In genomic region chr3:127479449-127479848, GRCh38 we compare ENCODE assay signal across 23 cellular contexts.
DNase-seq lines count a peak whose midpoint lies in the region; ATAC-seq and TF ChIP-seq lines count a peak whose summit lies in the region.
"Had no signal": no experiment of that assay in that cellular context is flagged by ENCODE, and none has a peak within 500 bp of the region (broad histone marks: within the 10 kb centered on the region; RNA-seq: fewer than 3 reads in every experiment).

No MANE protein-coding gene starts in this region.

- CTCF ChIA-PET in WTC11 (lab: Charles Lee): interaction anchor here (0.9 to 2.2 kb wide), 6 partner anchors 24 to 96 kb away, joined by 3 to 8 read pairs (median 3); no protein-coding TSS in a partner anchor
- CTCF ChIA-PET in CD4-positive, alpha-beta memory T cell (lab: Charles Lee; ENCODE audit: partially characterized antibody): no interaction called here

- H3K4me1 ChIP-seq in left ventricle myocardium inferior: peaks cover 13% of the 10 kb centered on the region
- H3K4me1 ChIP-seq in right atrium auricular region: no peaks in the 10 kb centered on the region
- no peaks in the 10 kb centered on the region for H3K4me1 ChIP-seq in upper lobe of right lung
- H3K4me1 ChIP-seq in CD4-positive, alpha-beta memory T cell (ENCODE audit: insufficient read depth, low read length): no peaks in the 10 kb centered on the region
- H3K4me1 ChIP-seq: colonic mucosa, psoas muscle had no signal

- peak; percentile 77 for ATAC-seq in WTC11
- no peak for ATAC-seq in upper lobe of right lung
- ATAC-seq: activated CD8-positive, alpha-beta T cell treated with anti-CD3 and anti-CD28 coated beads for 36 hours; activated naive CD4-positive, alpha-beta T cell treated with anti-CD3 and anti-CD28 coated beads, Interleukin-2, amount 50 U/mL, for 72 hours; activated T-cell treated with anti-CD3 and anti-CD28 coated beads, Interleukin-2, amount 50 U/mL, for 72 hours; naive thymus-derived CD8-positive, alpha-beta T cell had no signal

- H3K36me3 Mint-ChIP-seq in WTC11 (no peaks in the 10 kb centered on the region), nephron progenitor cell (ENCODE audit: low read depth) (no peaks in the 10 kb centered on the region)
- no peaks in the 10 kb centered on the region for H3K36me3 Mint-ChIP-seq in CD4-positive, alpha-beta memory T cell
- H3K36me3 Mint-ChIP-seq: activated naive CD4-positive, alpha-beta T cell treated with anti-CD3 and anti-CD28 coated beads, Interleukin-2, amount 50 U/mL, for 72 hours; IgD-negative memory B cell; memory B cell; naive thymus-derived CD8-positive, alpha-beta T cell had no signal

- H3K27me3 ChIP-seq in left ventricle myocardium inferior (ENCODE audit: low read depth) (peaks cover 8% of the 10 kb centered on the region), right atrium auricular region (no peaks in the 10 kb centered on the region), upper lobe of right lung (no peaks in the 10 kb centered on the region)
- H3K27me3 ChIP-seq in CD4-positive, alpha-beta memory T cell (ENCODE audit: insufficient read depth, low read length): no peaks in the 10 kb centered on the region
- H3K27me3 ChIP-seq: colonic mucosa had no signal

- H3K27me3 Mint-ChIP-seq in WTC11 (ENCODE audit: low read depth): no peaks in the 10 kb centered on the region
- peaks cover 22% of the 10 kb centered on the region for H3K27me3 Mint-ChIP-seq in nephron progenitor cell (ENCODE audit: low read depth, poor library complexity)
- H3K27me3 Mint-ChIP-seq in CD4-positive, alpha-beta memory T cell: peaks cover 7 to 14% of the 10 kb centered on the region in 2 donors

- H3K27ac Mint-ChIP-seq in WTC11 (no peak overlapping the region), nephron progenitor cell (no peak overlapping the region)
- no peak overlapping the region for H3K27ac Mint-ChIP-seq in CD4-positive, alpha-beta memory T cell
- H3K27ac Mint-ChIP-seq: activated CD8-positive, alpha-beta T cell treated with anti-CD3 and anti-CD28 coated beads for 36 hours; activated naive CD4-positive, alpha-beta T cell treated with anti-CD3 and anti-CD28 coated beads, Interleukin-2, amount 50 U/mL, for 72 hours; activated T-cell treated with anti-CD3 and anti-CD28 coated beads, Interleukin-2, amount 50 U/mL, for 72 hours; HFFc6; IgD-negative memory B cell; memory B cell; naive thymus-derived CD8-positive, alpha-beta T cell; T-helper 1 cell treated with Interleukin-12 subunit alpha and Interleukin-12 subunit beta and Interleukin-4 antibody, amounts not matched to agents 30 μg/mL and 1 μg/mL, for 36 hours had no signal

- DNase-seq in left ventricle myocardium inferior: peak; percentile 32
- no peak for DNase-seq in right atrium auricular region (ENCODE audit: low spot score)
- peak; percentile 38 for DNase-seq in WTC11 (ENCODE audit: low spot score)
- DNase-seq in nephron progenitor cell: peak; percentile 11
- DNase-seq in upper lobe of right lung: peak; percentile 63
- no peak for DNase-seq in T1000 (lab: John Stamatoyannopoulos, UW)
- no peak for DNase-seq in CD4-positive, alpha-beta memory T cell
- DNase-seq: activated CD8-positive, alpha-beta T cell treated with anti-CD3 and anti-CD28 coated beads for 36 hours; activated T-cell treated with anti-CD3 and anti-CD28 coated beads, Interleukin-2, amount 50 U/mL, for 72 hours; colonic mucosa; HFFc6; MM.1S; NCI-H2029 treated with DMSO at 0.1 percent for 48 hours; NCI-H526; SIG-M5; stimulated activated CD4-positive, alpha-beta T cell treated with anti-CD3 and anti-CD28 coated beads, Interleukin-12 subunit alpha, Interleukin-12 subunit beta, amount 100 ng/mL, for 4 hours; WERI-Rb-1 had no signal

- H3K9me3 Mint-ChIP-seq in WTC11 (no peaks in the 10 kb centered on the region), nephron progenitor cell (no peaks in the 10 kb centered on the region)
- H3K9me3 Mint-ChIP-seq in CD4-positive, alpha-beta memory T cell: no peaks in the 10 kb centered on the region
- H3K9me3 Mint-ChIP-seq: activated CD8-positive, alpha-beta T cell treated with anti-CD3 and anti-CD28 coated beads for 36 hours; activated naive CD4-positive, alpha-beta T cell treated with anti-CD3 and anti-CD28 coated beads, Interleukin-2, amount 50 U/mL, for 72 hours; activated T-cell treated with anti-CD3 and anti-CD28 coated beads, Interleukin-2, amount 50 U/mL, for 72 hours; HFFc6; memory B cell; naive thymus-derived CD8-positive, alpha-beta T cell; T-helper 1 cell treated with Interleukin-12 subunit alpha and Interleukin-12 subunit beta and Interleukin-4 antibody, amounts not matched to agents 30 μg/mL and 1 μg/mL, for 36 hours had no signal

- no peak for TF ChIP-seq CTCF in left ventricle myocardium inferior (IDR thresholded peaks at IDR 0.05; ENCODE audit: borderline replicate concordance)
- no peak for TF ChIP-seq CTCF in right atrium auricular region (IDR thresholded peaks at IDR 0.05)
- TF ChIP-seq CTCF in WTC11 (IDR thresholded peaks at IDR 0.05): no peak
- no peak for TF ChIP-seq CTCF in nephron progenitor cell (IDR thresholded peaks at IDR 0.05)
- TF ChIP-seq CTCF in upper lobe of right lung (IDR thresholded peaks at IDR 0.05): no peak

- H3K4me1 Mint-ChIP-seq in WTC11 (peaks cover 14% of the 10 kb centered on the region), nephron progenitor cell (peaks cover 17% of the 10 kb centered on the region)
- peaks cover 0 to 5% (median under 1%) of the 10 kb centered on the region in 4 donors for H3K4me1 Mint-ChIP-seq in CD4-positive, alpha-beta memory T cell
- H3K4me1 Mint-ChIP-seq: IgD-negative memory B cell, memory B cell had no signal

- no peak overlapping the region for H3K4me3 Mint-ChIP-seq in WTC11
- no peak overlapping the region for H3K4me3 Mint-ChIP-seq in nephron progenitor cell
- no peak overlapping the region for H3K4me3 Mint-ChIP-seq in CD4-positive, alpha-beta memory T cell
- H3K4me3 Mint-ChIP-seq: activated CD8-positive, alpha-beta T cell treated with anti-CD3 and anti-CD28 coated beads for 36 hours; activated T-cell treated with anti-CD3 and anti-CD28 coated beads, Interleukin-2, amount 50 U/mL, for 72 hours; HFFc6; IgD-negative memory B cell; memory B cell; naive thymus-derived CD8-positive, alpha-beta T cell; T-helper 1 cell treated with Interleukin-12 subunit alpha and Interleukin-12 subunit beta and Interleukin-4 antibody, amounts not matched to agents 30 μg/mL and 1 μg/mL, for 36 hours had no signal

- H3K27ac ChIP-seq in left ventricle myocardium inferior (replicated peaks): no peak overlapping the region
- no peak overlapping the region for H3K27ac ChIP-seq in right atrium auricular region
- H3K27ac ChIP-seq in upper lobe of right lung: no peak overlapping the region
- H3K27ac ChIP-seq in CD4-positive, alpha-beta memory T cell (ENCODE audit: low read depth, low read length): no peak overlapping the region
- H3K27ac ChIP-seq: colonic mucosa, psoas muscle, WERI-Rb-1 had no signal

- POLR2A ChIA-PET in WTC11 (lab: Charles Lee): no interaction called here
- POLR2A ChIA-PET in CD4-positive, alpha-beta memory T cell (lab: Charles Lee; ENCODE audit: partially characterized antibody): no interaction called here

- H3K36me3 ChIP-seq in left ventricle myocardium inferior (no peaks in the 10 kb centered on the region), right atrium auricular region (no peaks in the 10 kb centered on the region), upper lobe of right lung (no peaks in the 10 kb centered on the region)
- H3K36me3 ChIP-seq in CD4-positive, alpha-beta memory T cell (ENCODE audit: insufficient read depth, low read length): no peaks in the 10 kb centered on the region
- H3K36me3 ChIP-seq: colonic mucosa, WERI-Rb-1 had no signal

- H3K9me3 ChIP-seq in left ventricle myocardium inferior (replicated peaks) (no peaks in the 10 kb centered on the region), right atrium auricular region (no peaks in the 10 kb centered on the region), upper lobe of right lung (no peaks in the 10 kb centered on the region)
- H3K9me3 ChIP-seq in CD4-positive, alpha-beta memory T cell (ENCODE audit: control insufficient read depth in 1 of 2, low read length in 2 of 2): no peaks in the 10 kb centered on the region
- H3K9me3 ChIP-seq: colonic mucosa, psoas muscle had no signal

- intact Hi-C loops in left ventricle myocardium inferior (cut with micrococcal nuclease): no loop called here
- intact Hi-C loops in upper lobe of right lung (cut with DNase I): no loop called here
- intact Hi-C loops in CD4-positive, alpha-beta memory T cell (cut with micrococcal nuclease): no loop called here

- H3K4me3 ChIP-seq in left ventricle myocardium inferior (no peak overlapping the region), right atrium auricular region (no peak overlapping the region), upper lobe of right lung (no peak overlapping the region)
- H3K4me3 ChIP-seq in CD4-positive, alpha-beta memory T cell (ENCODE audit: low read length in 2 of 2): no peak overlapping the region
- H3K4me3 ChIP-seq: colonic mucosa, psoas muscle had no signal

TF ChIP-seq in WTC11, 78 proteins besides CTCF, POLR2A, EP300 and RAD21 (continues in another document):
- TF ChIP-seq ZNF532 (CRISPR knock-in tag; IDR thresholded peaks at IDR 0.05; ENCODE audit: borderline replicate concordance): no peak

Comparison
In these comparisons a context has a peak if more than half of its experiments do, and no peak if none do; other contexts are left out.
1. DNase-seq: peak in left ventricle myocardium inferior (single experiment), WTC11 (single experiment), nephron progenitor cell (single experiment) and upper lobe of right lung (single experiment); none in right atrium auricular region (single experiment), T1000 (single experiment) and CD4-positive, alpha-beta memory T cell (0 of 5).